8 cellular contexts compared by ENCODE assay signal in genomic region chr19:982567-983170, GRCh38. TPM values are rescaled to one million over a fixed set of nuclear protein-coding genes. Genes with fewer than 3 reads are reported as not detected.
DNase-seq lines count a peak whose midpoint lies in the region; ATAC-seq and TF ChIP-seq lines count a peak whose summit lies in the region.

No MANE protein-coding gene starts in this region.

- no peaks in the 10 kb centered on the region for H3K36me3 Mint-ChIP-seq in natural killer cell treated with Interleukin-12 subunit alpha and Interleukin-12 subunit beta and Interleukin-15 and Interleukin-18, amount 100 ng/mL, for 72 hours
- H3K36me3 Mint-ChIP-seq in stimulated activated effector memory CD8-positive, alpha-beta T cell treated with anti-CD3 and anti-CD28 coated beads, Interleukin-12 subunit alpha, Interleukin-12 subunit beta, amount 100 ng/mL, for 72 hours, result peaks cover 38% of the 10 kb centered on the region

- no peaks in the 10 kb centered on the region for H3K9me3 Mint-ChIP-seq in natural killer cell treated with Interleukin-12 subunit alpha and Interleukin-12 subunit beta and Interleukin-15 and Interleukin-18, amount 100 ng/mL, for 72 hours
- no peaks in the 10 kb centered on the region for H3K9me3 Mint-ChIP-seq in stimulated activated effector memory CD8-positive, alpha-beta T cell treated with anti-CD3 and anti-CD28 coated beads, Interleukin-12 subunit alpha, Interleukin-12 subunit beta, amount 100 ng/mL, for 72 hours

- H3K27ac ChIP-seq in esophagus muscularis mucosa (replicated peaks in 1 of 4), result peak overlapping the region; percentile 84 to 88 (median 87)

- no peak for TF ChIP-seq EP300 in esophagus muscularis mucosa (IDR thresholded peaks at IDR 0.05)

- WGBS in esophagus muscularis mucosa, result 2% methylated on average over 25 of the region's 46 CpGs

- no peak for TF ChIP-seq POLR2A in esophagus muscularis mucosa (IDR thresholded peaks at IDR 0.05; ENCODE audit: low read depth)

- H3K9me3 ChIP-seq in esophagus muscularis mucosa, result no peaks in the 10 kb centered on the region

- H3K27me3 ChIP-seq in esophagus muscularis mucosa, result peaks cover 0 to 16% (median 2%) of the 10 kb centered on the region in 4 donors

- no peak overlapping the region for H3K27ac Mint-ChIP-seq in natural killer cell treated with Interleukin-12 subunit alpha and Interleukin-12 subunit beta and Interleukin-15 and Interleukin-18, amount 100 ng/mL, for 72 hours
- H3K27ac Mint-ChIP-seq in stimulated activated effector memory CD8-positive, alpha-beta T cell treated with anti-CD3 and anti-CD28 coated beads, Interleukin-12 subunit alpha, Interleukin-12 subunit beta, amount 100 ng/mL, for 72 hours, result no peak overlapping the region

- ATAC-seq in HG02981 (IDR thresholded peaks at IDR 0.05; ENCODE audit: unreplicated experiment), result peak; percentile 47
- ATAC-seq in natural killer cell treated with Interleukin-12 subunit alpha and Interleukin-12 subunit beta and Interleukin-15 and Interleukin-18, amount 100 ng/mL, for 72 hours, result peak; percentile 87 to 88
- peak; percentile 85 for ATAC-seq in stimulated activated effector memory CD8-positive, alpha-beta T cell treated with anti-CD3 and anti-CD28 coated beads, Interleukin-12 subunit alpha, Interleukin-12 subunit beta, amount 100 ng/mL, for 72 hours
- no peak for ATAC-seq in GM18873 (IDR thresholded peaks at IDR 0.05; ENCODE audit: low FRiP score, unreplicated experiment)

- no peak overlapping the region for H3K4me3 Mint-ChIP-seq in natural killer cell treated with Interleukin-12 subunit alpha and Interleukin-12 subunit beta and Interleukin-15 and Interleukin-18, amount 100 ng/mL, for 72 hours
- peak overlapping the region; percentile 17 for H3K4me3 Mint-ChIP-seq in stimulated activated effector memory CD8-positive, alpha-beta T cell treated with anti-CD3 and anti-CD28 coated beads, Interleukin-12 subunit alpha, Interleukin-12 subunit beta, amount 100 ng/mL, for 72 hours

- H3K36me3 ChIP-seq in esophagus muscularis mucosa, result peaks cover 0 to 22% (median 16%) of the 10 kb centered on the region in 4 donors

- peaks cover 7 to 20% of the 10 kb centered on the region in 2 donors for H3K4me1 Mint-ChIP-seq in natural killer cell treated with Interleukin-12 subunit alpha and Interleukin-12 subunit beta and Interleukin-15 and Interleukin-18, amount 100 ng/mL, for 72 hours (ENCODE audit: low read depth in 2 of 2)
- H3K4me1 Mint-ChIP-seq in stimulated activated effector memory CD8-positive, alpha-beta T cell treated with anti-CD3 and anti-CD28 coated beads, Interleukin-12 subunit alpha, Interleukin-12 subunit beta, amount 100 ng/mL, for 72 hours, result peaks cover 27% of the 10 kb centered on the region

- DNase-seq in GM12864 (ENCODE audit: low read depth) (no peak), NOMO-1 treated with DMSO at 0.1 percent for 48 hours (lab: John Stamatoyannopoulos, UW; ENCODE audit: unreplicated experiment) (peak; percentile 54), activated T-cell treated with anti-CD3 and anti-CD28 coated beads for 48 hours (ENCODE audit: low read depth) (peak; percentile 83), esophagus muscularis mucosa (ENCODE audit: extremely low spot score) (no peak)
- DNase-seq in natural killer cell treated with Interleukin-12 subunit alpha and Interleukin-12 subunit beta and Interleukin-15 and Interleukin-18, amount 100 ng/mL, for 72 hours (ENCODE audit: low spot score), result peak; percentile 82
- DNase-seq in stimulated activated effector memory CD8-positive, alpha-beta T cell treated with anti-CD3 and anti-CD28 coated beads, Interleukin-12 subunit alpha, Interleukin-12 subunit beta, amount 100 ng/mL, for 72 hours (ENCODE audit: low spot score in 2 of 2), result peak; percentile 92 to 93

- TF ChIP-seq CTCF in GM12864 (IDR thresholded peaks at IDR 0.05; ENCODE audit: low read depth, low read length, missing control alignments), result peak; percentile 75
- TF ChIP-seq CTCF in esophagus muscularis mucosa (IDR thresholded peaks at IDR 0.05), result peak in 2 of 3 experiments; percentile 98

- peaks cover 24 to 43% (median 32%) of the 10 kb centered on the region in 4 donors for H3K4me1 ChIP-seq in esophagus muscularis mucosa

- intact Hi-C loops in esophagus muscularis mucosa (cut with DNase I), result loop anchor here (1.0 to 5.0 kb wide), 3 partner anchors 60 to 215 kb away; no protein-coding TSS in a partner anchor

- H3K4me3 ChIP-seq in GM12864 (ENCODE audit: low read depth, low read length) (peak overlapping the region; percentile 43), esophagus muscularis mucosa (peak overlapping the region; percentile 43 to 57 (median 45))

- H3K27me3 Mint-ChIP-seq in natural killer cell treated with Interleukin-12 subunit alpha and Interleukin-12 subunit beta and Interleukin-15 and Interleukin-18, amount 100 ng/mL, for 72 hours, result no peaks in the 10 kb centered on the region

RNA-seq across cellular contexts. Expression of gene WDR18, which starts 1.5 kb away (rescaled TPM):
- total RNA-seq in esophagus muscularis mucosa, result 10 to 100 TPM in 3 of 4 donors, 1 to 10 TPM in 1; 9.9 to 30.3 (median 28.4) TPM
- 100 to 1,000 TPM in 1 of 2 donors, 10 to 100 TPM in 1; 57.8 to 106 TPM for total RNA-seq in natural killer cell treated with Interleukin-12 subunit alpha and Interleukin-12 subunit beta and Interleukin-15 and Interleukin-18, amount 100 ng/mL, for 72 hours

RNA-seq across cellular contexts. Expression of gene GRIN3B, which starts 17.6 kb away (rescaled TPM):
- total RNA-seq in esophagus muscularis mucosa, result under 1 TPM in 2 of 4 donors, not detected in 2; 0.13 to 0.17 TPM
- total RNA-seq in natural killer cell treated with Interleukin-12 subunit alpha and Interleukin-12 subunit beta and Interleukin-15 and Interleukin-18, amount 100 ng/mL, for 72 hours, result not detected

RNA-seq across cellular contexts. Expression of gene TMEM259, which starts 38.3 kb away (rescaled TPM):
- 100 to 1,000 TPM; 129 to 187 (median 160) TPM for total RNA-seq in esophagus muscularis mucosa
- 100 to 1,000 TPM; 150 to 267 TPM for total RNA-seq in natural killer cell treated with Interleukin-12 subunit alpha and Interleukin-12 subunit beta and Interleukin-15 and Interleukin-18, amount 100 ng/mL, for 72 hours

RNA-seq across cellular contexts. Expression of gene RNU6-2, which starts 38.7 kb away (rescaled TPM):
- total RNA-seq in esophagus muscularis mucosa, result not detected
- total RNA-seq in natural killer cell treated with Interleukin-12 subunit alpha and Interleukin-12 subunit beta and Interleukin-15 and Interleukin-18, amount 100 ng/mL, for 72 hours, result not detected

RNA-seq across cellular contexts. Expression of gene CNN2, which starts 43.7 kb away (rescaled TPM):
- total RNA-seq in esophagus muscularis mucosa, result 10 to 100 TPM; 47.3 to 98.1 (median 81.3) TPM
- 100 to 1,000 TPM; 119 to 141 TPM for total RNA-seq in natural killer cell treated with Interleukin-12 subunit alpha and Interleukin-12 subunit beta and Interleukin-15 and Interleukin-18, amount 100 ng/mL, for 72 hours

Comparison
In these comparisons a context has a peak if more than half of its experiments do, and no peak if none do; other contexts are left out.
1. DNase-seq: peak in NOMO-1 treated with DMSO at 0.1 percent for 48 hours (single experiment), activated T-cell treated with anti-CD3 and anti-CD28 coated beads for 48 hours (single experiment), natural killer cell treated with Interleukin-12 subunit alpha and Interleukin-12 subunit beta and Interleukin-15 and Interleukin-18, amount 100 ng/mL, for 72 hours (single experiment) and stimulated activated effector memory CD8-positive, alpha-beta T cell treated with anti-CD3 and anti-CD28 coated beads, Interleukin-12 subunit alpha, Interleukin-12 subunit beta, amount 100 ng/mL, for 72 hours (2 of 2); none in GM12864 (single experiment) and esophagus muscularis mucosa (single experiment).